22 cellular contexts compared by ENCODE assay signal in the genomic region with DNA sequence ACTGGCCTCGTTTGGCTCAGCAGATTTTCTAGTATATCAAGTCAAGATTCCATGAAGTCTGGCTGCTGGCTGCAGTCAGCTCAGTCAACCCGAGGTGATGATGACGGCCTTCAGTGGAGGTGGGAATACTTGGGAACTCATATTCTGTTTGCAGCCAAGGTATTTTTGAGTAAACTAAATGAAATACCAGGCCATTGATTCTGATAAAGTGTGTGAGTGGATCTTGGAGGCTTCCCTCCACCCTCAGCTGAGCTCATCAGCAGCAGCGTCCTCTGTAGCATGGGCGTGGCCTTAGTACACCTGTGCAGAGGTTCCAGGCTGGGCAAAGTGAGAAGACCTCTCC. TPM values are rescaled to one million over a fixed set of nuclear protein-coding genes. Genes with fewer than 3 reads are reported as not detected.
"Had no signal": no experiment of that assay in that cellular context is flagged by ENCODE, and none has a peak within 500 bp of the region (broad histone marks: within the 10 kb centered on the region; RNA-seq: fewer than 3 reads in every experiment).

No MANE protein-coding gene starts in this region.

- H3K4me3 ChIP-seq: ascending aorta, breast epithelium, gastrocnemius medialis, heart left ventricle, mucosa of descending colon, smooth muscle cell, stomach, thoracic aorta had no signal

- H3K4me3 Mint-ChIP-seq: activated B cell treated with CpG ODN at 0.5 μM for 24 hours; activated CD8-positive, alpha-beta T cell treated with anti-CD3 and anti-CD28 coated beads for 36 hours; activated T-helper 1 cell treated with anti-CD3 and anti-CD28 coated beads, Interleukin-12 subunit alpha, Interleukin-12 subunit beta, Interleukin-2, Interleukin-4 antibody, amounts not matched to agents 30 ng/mL and 10 ng/mL and 1 ng/mL, durations not matched to agents 14 hours and 24 hours and 36 hours; dendritic cell treated with granulocyte-macrophage colony-stimulating factor and Interleukin-4, amounts not matched to agents 40 ng/mL and 50 ng/mL, for 4 days; effector memory CD8-positive, alpha-beta T cell; naive thymus-derived CD4-positive, alpha-beta T cell had no signal

- H3K4me2 ChIP-seq: smooth muscle cell had no signal

- H3K27me3 Mint-ChIP-seq: activated B cell treated with CpG ODN at 0.5 μM for 24 hours; activated CD8-positive, alpha-beta T cell treated with anti-CD3 and anti-CD28 coated beads for 36 hours; dendritic cell treated with granulocyte-macrophage colony-stimulating factor and Interleukin-4, amounts not matched to agents 40 ng/mL and 50 ng/mL, for 4 days; effector memory CD8-positive, alpha-beta T cell; naive thymus-derived CD4-positive, alpha-beta T cell had no signal

- DNase-seq: activated B cell treated with CpG ODN at 0.5 μM for 24 hours; activated CD4-positive, alpha-beta T cell treated with anti-CD3 and anti-CD28 coated beads for 48 hours; activated CD8-positive, alpha-beta memory T cell treated with anti-CD3 and anti-CD28 coated beads, Interleukin-2, amount 50 U/mL, for 4 hours; activated CD8-positive, alpha-beta T cell treated with anti-CD3 and anti-CD28 coated beads for 36 hours; effector memory CD8-positive, alpha-beta T cell; gastrocnemius medialis; heart left ventricle; mammary epithelial cell; mucosa of descending colon; naive thymus-derived CD4-positive, alpha-beta T cell; posterior cingulate gyrus; right cardiac atrium; stomach; T-helper 2 cell had no signal

- H3K27ac Mint-ChIP-seq: activated B cell treated with CpG ODN at 0.5 μM for 24 hours; activated CD8-positive, alpha-beta T cell treated with anti-CD3 and anti-CD28 coated beads for 36 hours; activated T-helper 1 cell treated with anti-CD3 and anti-CD28 coated beads, Interleukin-12 subunit alpha, Interleukin-12 subunit beta, Interleukin-2, Interleukin-4 antibody, amounts not matched to agents 30 ng/mL and 10 ng/mL and 1 ng/mL, durations not matched to agents 14 hours and 24 hours and 36 hours; dendritic cell treated with granulocyte-macrophage colony-stimulating factor and Interleukin-4, amounts not matched to agents 40 ng/mL and 50 ng/mL, for 4 days had no signal

- H3K9me3 Mint-ChIP-seq: activated B cell treated with CpG ODN at 0.5 μM for 24 hours; activated CD8-positive, alpha-beta T cell treated with anti-CD3 and anti-CD28 coated beads for 36 hours; activated T-helper 1 cell treated with anti-CD3 and anti-CD28 coated beads, Interleukin-12 subunit alpha, Interleukin-12 subunit beta, Interleukin-2, Interleukin-4 antibody, amounts not matched to agents 30 ng/mL and 10 ng/mL and 1 ng/mL, durations not matched to agents 14 hours and 24 hours and 36 hours; dendritic cell treated with granulocyte-macrophage colony-stimulating factor and Interleukin-4, amounts not matched to agents 40 ng/mL and 50 ng/mL, for 4 days; effector memory CD8-positive, alpha-beta T cell; naive thymus-derived CD4-positive, alpha-beta T cell had no signal

- H3K4me1 ChIP-seq: ascending aorta, breast epithelium, gastrocnemius medialis had no signal

- ATAC-seq: activated CD8-positive, alpha-beta T cell treated with anti-CD3 and anti-CD28 coated beads for 36 hours; effector memory CD8-positive, alpha-beta T cell; gastrocnemius medialis; heart left ventricle; mucosa of descending colon; naive thymus-derived CD4-positive, alpha-beta T cell had no signal

- H3K27me3 ChIP-seq: ascending aorta, breast epithelium, gastrocnemius medialis, heart left ventricle, stomach had no signal

- H3K27ac ChIP-seq: ascending aorta, breast epithelium, gastrocnemius medialis, stomach, thoracic aorta had no signal

- H3K9me3 ChIP-seq: ascending aorta, breast epithelium, gastrocnemius medialis, heart left ventricle, mucosa of descending colon, stomach, thoracic aorta had no signal

RNA-seq across cellular contexts. Expression of gene KCNH6, which starts 55.6 kb away (rescaled TPM):
- total RNA-seq: activated B cell treated with CpG ODN at 0.5 μM for 24 hours; activated CD8-positive, alpha-beta T cell treated with anti-CD3 and anti-CD28 coated beads for 36 hours; activated T-helper 1 cell treated with anti-CD3 and anti-CD28 coated beads, Interleukin-12 subunit alpha, Interleukin-12 subunit beta, Interleukin-2, Interleukin-4 antibody, amounts not matched to agents 30 ng/mL and 10 ng/mL and 1 ng/mL, durations not matched to agents 14 hours and 24 hours and 36 hours; ascending aorta; breast epithelium; epithelial cell of proximal tubule; gastrocnemius medialis; heart left ventricle; mammary epithelial cell; naive thymus-derived CD4-positive, alpha-beta T cell; right cardiac atrium; smooth muscle cell; thoracic aorta; urinary bladder had no signal
